ENCODE assay signal across 22 cellular contexts in genomic region chr15:69828181-69828828, GRCh38.
"Had no signal": no experiment of that assay in that cellular context is flagged by ENCODE, and none has a peak within 500 bp of the region (broad histone marks: within the 10 kb centered on the region; RNA-seq: fewer than 3 reads in every experiment).

No MANE protein-coding gene starts in this region.

- H3K4me1 ChIP-seq: colonic mucosa, esophagus squamous epithelium, gastrocnemius medialis, heart right ventricle, left lung, lower lobe of right lung had no signal

- DNase-seq: colonic mucosa; cortex of kidney; effector CD8-positive, alpha-beta T cell; effector memory CD8-positive, alpha-beta T cell; endodermal cell; erythroblast; esophagus squamous epithelium; foreskin fibroblast; foreskin melanocyte; gastrocnemius medialis; glutamatergic neuron; head of caudate nucleus; heart right ventricle; hippocampal formation; left cardiac atrium; left lung; left ventricle myocardium superior; lower lobe of right lung; mesendoderm; midbrain; naive thymus-derived CD4-positive, alpha-beta T cell had no signal

- H3K9me3 ChIP-seq: colonic mucosa, esophagus squamous epithelium, gastrocnemius medialis, heart right ventricle, left lung, lower lobe of right lung had no signal

- H3K27ac ChIP-seq: colonic mucosa, epithelial cell of prostate, esophagus squamous epithelium, gastrocnemius medialis, heart right ventricle, left lung, lower lobe of right lung had no signal

- H3K36me3 ChIP-seq: colonic mucosa, esophagus squamous epithelium, gastrocnemius medialis, heart right ventricle, left lung, lower lobe of right lung had no signal

- H3K27me3 ChIP-seq: colonic mucosa, gastrocnemius medialis, left lung had no signal

- H3K4me3 ChIP-seq: colonic mucosa, esophagus squamous epithelium, gastrocnemius medialis, heart right ventricle, left lung, lower lobe of right lung had no signal
